Comparison of ENCODE assay signal across 2 cellular contexts in genomic region chr1:205314986-205315618, GRCh38.
TF ChIP-seq lines count a peak whose summit lies in the region.

No MANE protein-coding gene starts in this region.

TF ChIP-seq in IMR-90, 13 proteins besides CTCF, POLR2A, EP300 and RAD21:
- TF ChIP-seq MXI1 (IDR thresholded peaks at IDR 0.05; ENCODE audit: borderline replicate concordance, low read depth, low read length): no peak
- TF ChIP-seq RCOR1 (IDR thresholded peaks at IDR 0.05; ENCODE audit: insufficient replicate concordance, low read length): no peak
- TF ChIP-seq, protein P1, sequence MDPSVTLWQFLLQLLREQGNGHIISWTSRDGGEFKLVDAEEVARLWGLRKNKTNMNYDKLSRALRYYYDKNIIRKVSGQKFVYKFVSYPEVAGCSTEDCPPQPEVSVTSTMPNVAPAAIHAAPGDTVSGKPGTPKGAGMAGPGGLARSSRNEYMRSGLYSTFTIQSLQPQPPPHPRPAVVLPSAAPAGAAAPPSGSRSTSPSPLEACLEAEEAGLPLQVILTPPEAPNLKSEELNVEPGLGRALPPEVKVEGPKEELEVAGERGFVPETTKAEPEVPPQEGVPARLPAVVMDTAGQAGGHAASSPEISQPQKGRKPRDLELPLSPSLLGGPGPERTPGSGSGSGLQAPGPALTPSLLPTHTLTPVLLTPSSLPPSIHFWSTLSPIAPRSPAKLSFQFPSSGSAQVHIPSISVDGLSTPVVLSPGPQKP (IDR thresholded peaks at IDR 0.05; ENCODE audit: borderline replicate concordance, low read depth, low read length): no peak
- TF ChIP-seq MAZ (IDR thresholded peaks at IDR 0.05; ENCODE audit: borderline replicate concordance, low read depth, low read length): no peak
- TF ChIP-seq BHLHE40 (IDR thresholded peaks at IDR 0.05; ENCODE audit: low read depth, low read length): no peak
- TF ChIP-seq RFX5 (IDR thresholded peaks at IDR 0.05; ENCODE audit: low read depth, low read length): no peak
- no peak for TF ChIP-seq MAFK (IDR thresholded peaks at IDR 0.05; ENCODE audit: low read depth, low read length)
- TF ChIP-seq CEBPB (IDR thresholded peaks at IDR 0.05; ENCODE audit: low read depth, low read length): no peak
- TF ChIP-seq NFE2L2 (IDR thresholded peaks at IDR 0.05; ENCODE audit: low read depth, low read length): no peak
- no peak for TF ChIP-seq SMC3 (IDR thresholded peaks at IDR 0.05; ENCODE audit: low read depth, low read length)
- TF ChIP-seq CHD1 (IDR thresholded peaks at IDR 0.05; ENCODE audit: low read depth, low read length): no peak
- TF ChIP-seq FOS (IDR thresholded peaks at IDR 0.05; ENCODE audit: low read depth, low read length): no peak
- TF ChIP-seq, protein P2, sequence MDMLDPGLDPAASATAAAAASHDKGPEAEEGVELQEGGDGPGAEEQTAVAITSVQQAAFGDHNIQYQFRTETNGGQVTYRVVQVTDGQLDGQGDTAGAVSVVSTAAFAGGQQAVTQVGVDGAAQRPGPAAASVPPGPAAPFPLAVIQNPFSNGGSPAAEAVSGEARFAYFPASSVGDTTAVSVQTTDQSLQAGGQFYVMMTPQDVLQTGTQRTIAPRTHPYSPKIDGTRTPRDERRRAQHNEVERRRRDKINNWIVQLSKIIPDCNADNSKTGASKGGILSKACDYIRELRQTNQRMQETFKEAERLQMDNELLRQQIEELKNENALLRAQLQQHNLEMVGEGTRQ (IDR thresholded peaks at IDR 0.05; ENCODE audit: low read depth, low read length): no peak
TF ChIP-seq in IMR-90: peak in this region for 0.

TF ChIP-seq in neural cell, 6 proteins besides CTCF, POLR2A, EP300 and RAD21 (continued from another document):
- TF ChIP-seq EZH2 (IDR thresholded peaks at IDR 0.05; ENCODE audit: borderline replicate concordance, insufficient read depth, low read length, poor library complexity, severe bottlenecking): no peak
- TF ChIP-seq MXI1 (conservative IDR thresholded peaks at IDR 0.05; ENCODE audit: poor library complexity, severe bottlenecking): no peak
- TF ChIP-seq TAF1 (IDR thresholded peaks at IDR 0.05; ENCODE audit: low read depth): no peak
- TF ChIP-seq, protein P3, sequence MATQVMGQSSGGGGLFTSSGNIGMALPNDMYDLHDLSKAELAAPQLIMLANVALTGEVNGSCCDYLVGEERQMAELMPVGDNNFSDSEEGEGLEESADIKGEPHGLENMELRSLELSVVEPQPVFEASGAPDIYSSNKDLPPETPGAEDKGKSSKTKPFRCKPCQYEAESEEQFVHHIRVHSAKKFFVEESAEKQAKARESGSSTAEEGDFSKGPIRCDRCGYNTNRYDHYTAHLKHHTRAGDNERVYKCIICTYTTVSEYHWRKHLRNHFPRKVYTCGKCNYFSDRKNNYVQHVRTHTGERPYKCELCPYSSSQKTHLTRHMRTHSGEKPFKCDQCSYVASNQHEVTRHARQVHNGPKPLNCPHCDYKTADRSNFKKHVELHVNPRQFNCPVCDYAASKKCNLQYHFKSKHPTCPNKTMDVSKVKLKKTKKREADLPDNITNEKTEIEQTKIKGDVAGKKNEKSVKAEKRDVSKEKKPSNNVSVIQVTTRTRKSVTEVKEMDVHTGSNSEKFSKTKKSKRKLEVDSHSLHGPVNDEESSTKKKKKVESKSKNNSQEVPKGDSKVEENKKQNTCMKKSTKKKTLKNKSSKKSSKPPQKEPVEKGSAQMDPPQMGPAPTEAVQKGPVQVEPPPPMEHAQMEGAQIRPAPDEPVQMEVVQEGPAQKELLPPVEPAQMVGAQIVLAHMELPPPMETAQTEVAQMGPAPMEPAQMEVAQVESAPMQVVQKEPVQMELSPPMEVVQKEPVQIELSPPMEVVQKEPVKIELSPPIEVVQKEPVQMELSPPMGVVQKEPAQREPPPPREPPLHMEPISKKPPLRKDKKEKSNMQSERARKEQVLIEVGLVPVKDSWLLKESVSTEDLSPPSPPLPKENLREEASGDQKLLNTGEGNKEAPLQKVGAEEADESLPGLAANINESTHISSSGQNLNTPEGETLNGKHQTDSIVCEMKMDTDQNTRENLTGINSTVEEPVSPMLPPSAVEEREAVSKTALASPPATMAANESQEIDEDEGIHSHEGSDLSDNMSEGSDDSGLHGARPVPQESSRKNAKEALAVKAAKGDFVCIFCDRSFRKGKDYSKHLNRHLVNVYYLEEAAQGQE (IDR thresholded peaks at IDR 0.05; ENCODE audit: borderline replicate concordance): no peak
- TF ChIP-seq SMC3 (conservative IDR thresholded peaks at IDR 0.05; ENCODE audit: poor library complexity): no peak
